In genomic region chr16:47905771-47906170, GRCh38 we compare ENCODE assay signal across 1 cellular context.
TF ChIP-seq lines count a peak whose summit lies in the region.

No MANE protein-coding gene starts in this region.

TF ChIP-seq in IMR-90, 13 proteins besides CTCF, POLR2A, EP300 and RAD21:
- no peak for TF ChIP-seq FOS (IDR thresholded peaks at IDR 0.05; ENCODE audit: low read depth, low read length)
- TF ChIP-seq BHLHE40 (IDR thresholded peaks at IDR 0.05; ENCODE audit: low read depth, low read length), result peak; percentile 10; the same call in 1 of the 2 replicates
- TF ChIP-seq MAFK (IDR thresholded peaks at IDR 0.05; ENCODE audit: low read depth, low read length), result 0 out of 2 replicates have a peak, but pooled peaks have one; percentile 11
TF ChIP-seq in IMR-90: peak in this region for 2.
